Comparison of ENCODE assay signal across 1 cellular context in genomic region chr4:87278335-87278794, GRCh38.
TF ChIP-seq lines count a peak whose summit lies in the region.

No MANE protein-coding gene starts in this region.

TF ChIP-seq in liver, 16 proteins besides CTCF, POLR2A, EP300 and RAD21 (continued from another document):
- TF ChIP-seq REST (IDR thresholded peaks at IDR 0.05) (peak; percentile 93), SP1 (IDR thresholded peaks at IDR 0.05) (peak; percentile 97), GABPA (IDR thresholded peaks at IDR 0.05 in 1 of 2, conservative IDR thresholded peaks at IDR 0.05 in 1 of 2) (no peak), HNF4A (conservative IDR thresholded peaks at IDR 0.05) (peak; percentile 97 to 98), FOXA2 (IDR thresholded peaks at IDR 0.05) (peak; percentile 93)
